11 cellular contexts compared by ENCODE assay signal in genomic region chr1:41618066-41618825, GRCh38.
A peak's percentile ranks its signal among the peaks of the same experiment; 100 is the strongest.
DNase-seq lines count a peak whose midpoint lies in the region; ATAC-seq and TF ChIP-seq lines count a peak whose summit lies in the region.
"Had no signal": no experiment of that assay in that cellular context is flagged by ENCODE, and none has a peak within 500 bp of the region (broad histone marks: within the 10 kb centered on the region; RNA-seq: fewer than 3 reads in every experiment).

No MANE protein-coding gene starts in this region.

- H3K9me3 ChIP-seq in left lung (no peaks in the 10 kb centered on the region), testis (no peaks in the 10 kb centered on the region)

- H3K4me1 ChIP-seq in left lung (peaks cover 20 to 33% of the 10 kb centered on the region in 2 donors), testis (peaks cover 7% of the 10 kb centered on the region)

- no peak for TF ChIP-seq POLR2A in testis (IDR thresholded peaks at IDR 0.05)

- intact Hi-C loops in dorsolateral prefrontal cortex (cut with DNase I) (loop anchor here (1.0 to 10.0 kb wide), 5 partner anchors 46 to 159 kb away; no protein-coding TSS in a partner anchor), left lung (cut with DNase I) (no loop called here), testis (cut with DNase I; ENCODE audit: low total_unique reads) (no loop called here)

- TF ChIP-seq CTCF in dorsolateral prefrontal cortex (IDR thresholded peaks at IDR 0.05 in 54 of 56, conservative IDR thresholded peaks at IDR 0.05 in 2 of 56; ENCODE audit: low read depth in 1 of 56, partially characterized antibody in 56 of 56), result peak in 25 of 56 donors; percentile 3 to 59 (median 18)
- no peak for TF ChIP-seq CTCF in left lung (IDR thresholded peaks at IDR 0.05)
- TF ChIP-seq CTCF in testis (IDR thresholded peaks at IDR 0.05), result no peak

- peak overlapping the region in 7 of 59 donors; percentile 5 to 33 (median 18) for H3K4me3 ChIP-seq in dorsolateral prefrontal cortex
- H3K4me3 ChIP-seq in left lung, result no peak overlapping the region
- H3K4me3 ChIP-seq in testis, result no peak overlapping the region
- H3K4me3 ChIP-seq: SK-N-MC had no signal

- WGBS in testis, 2 donors, result 63 to 95% methylated on average over 7 to 14 of the region's 14 CpGs

- peak overlapping the region in 54 of 59 donors; percentile 3 to 91 (median 78) for H3K27ac ChIP-seq in dorsolateral prefrontal cortex
- peak overlapping the region; percentile 9 to 41 for H3K27ac ChIP-seq in left lung
- no peak overlapping the region for H3K27ac ChIP-seq in testis
- H3K27ac ChIP-seq: SK-N-MC had no signal

- H3K36me3 ChIP-seq in left lung (no peaks in the 10 kb centered on the region), testis (ENCODE audit: low read depth, missing control alignments) (no peaks in the 10 kb centered on the region)

- H3K27me3 ChIP-seq in dorsolateral prefrontal cortex, result no peaks in the 10 kb centered on the region
- no peaks in the 10 kb centered on the region for H3K27me3 ChIP-seq in left lung
- no peaks in the 10 kb centered on the region for H3K27me3 ChIP-seq in testis

- ATAC-seq in left lung (peak; percentile 93), GM19023 (IDR thresholded peaks at IDR 0.05; ENCODE audit: unreplicated experiment) (no peak)
- ATAC-seq: HCT116 had no signal

- peak; percentile 63 for DNase-seq in NCI-H2196 treated with DMSO at 0.1 percent for 48 hours (lab: John Stamatoyannopoulos, UW; ENCODE audit: unreplicated experiment)
- DNase-seq in dorsolateral prefrontal cortex, result peak; percentile 83 to 96 (median 92)
- DNase-seq in left lung, result peak; percentile 89
- peak; percentile 79 for DNase-seq in testis
- DNase-seq in NCI-H774 (lab: John Stamatoyannopoulos, UW), result no peak
- no peak for DNase-seq in T-helper 1 cell
- DNase-seq: activated T-cell treated with anti-CD3 and anti-CD28 coated beads, Interleukin-2, amount 50 U/mL, for 48 hours; Kasumi-1 had no signal

Comparison
In these comparisons a context has a peak if more than half of its experiments do, and no peak if none do; other contexts are left out.
1. DNase-seq: peak in NCI-H2196 treated with DMSO at 0.1 percent for 48 hours (single experiment), dorsolateral prefrontal cortex (10 of 10), left lung (2 of 2) and testis (single experiment); none in NCI-H774 (single experiment) and T-helper 1 cell (0 of 5).
2. H3K27ac ChIP-seq: peak in dorsolateral prefrontal cortex (54 of 59) and left lung (2 of 2); none in testis (0 of 2).
3. intact Hi-C loops: an anchor here in dorsolateral prefrontal cortex (1.0 to 10.0 kb wide); none called in left lung and testis.